ENCODE assay signal across 8 cellular contexts in genomic region chr4:139666735-139667266, GRCh38. TPM values are rescaled to one million over a fixed set of nuclear protein-coding genes. Genes with fewer than 3 reads are reported as not detected.
A peak's percentile ranks its signal among the peaks of the same experiment; 100 is the strongest.
DNase-seq lines count a peak whose midpoint lies in the region; TF ChIP-seq lines count a peak whose summit lies in the region.

No MANE protein-coding gene starts in this region.

- no peaks in the 10 kb centered on the region for H3K9me2 ChIP-seq in Karpas-422 (replicated peaks; ENCODE audit: insufficient read depth, low read length)

- peak overlapping the region; percentile 63 for H3K27ac ChIP-seq in Karpas-422 (ENCODE audit: low read length)
- H3K27ac ChIP-seq in endodermal cell (ENCODE audit: low read depth, low read length): no peak overlapping the region
- H3K27ac ChIP-seq in muscle layer of colon (ENCODE audit: low read depth, low read length): peak overlapping the region; percentile 86

- H3K79me2 ChIP-seq in Karpas-422 (ENCODE audit: low read length): peaks cover 49% of the 10 kb centered on the region

- no peaks in the 10 kb centered on the region for H4K20me1 ChIP-seq in Karpas-422 (ENCODE audit: insufficient read depth, low read depth, low read length)

- H3K27me3 Mint-ChIP-seq in endodermal cell (ENCODE audit: insufficient read depth): no peaks in the 10 kb centered on the region

- H3K4me2 ChIP-seq in Karpas-422 (ENCODE audit: low read depth, low read length, poor library complexity, severe bottlenecking): peak overlapping the region; percentile 98

- H3K9me3 Mint-ChIP-seq in endodermal cell: peaks cover 5% of the 10 kb centered on the region

- H3K9me3 ChIP-seq in Karpas-422 (ENCODE audit: low read length) (no peaks in the 10 kb centered on the region), endodermal cell (ENCODE audit: control insufficient read depth, low read length) (peaks cover 8% of the 10 kb centered on the region), muscle layer of colon (ENCODE audit: low read length) (no peaks in the 10 kb centered on the region)

- DNase-seq in Karpas-422 (peak; percentile 85), SKM-1 (lab: John Stamatoyannopoulos, UW; ENCODE audit: unreplicated experiment) (peak; percentile 34), endodermal cell (no peak), cortex of kidney (lab: John Stamatoyannopoulos, UW) (no peak), COLO829 (ENCODE audit: low spot score) (no peak), NCI-H1930 (lab: John Stamatoyannopoulos, UW) (no peak)

- H3K36me3 ChIP-seq in Karpas-422 (ENCODE audit: insufficient read depth, low read length): no peaks in the 10 kb centered on the region
- H3K36me3 ChIP-seq in endodermal cell (ENCODE audit: control insufficient read depth, insufficient read depth, low read length): peaks cover 5% of the 10 kb centered on the region
- H3K36me3 ChIP-seq in muscle layer of colon (ENCODE audit: insufficient read depth, low read length): no peaks in the 10 kb centered on the region

- peak overlapping the region; percentile 91 for H3K4me3 Mint-ChIP-seq in endodermal cell

- H3K27ac Mint-ChIP-seq in endodermal cell: peak overlapping the region; percentile 99

- peak overlapping the region; percentile 92 for H2AFZ ChIP-seq in Karpas-422 (ENCODE audit: low read length)

- peak overlapping the region; percentile 82 for H3K9ac ChIP-seq in Karpas-422 (ENCODE audit: low read length)
- H3K9ac ChIP-seq in endodermal cell (ENCODE audit: extremely low read depth, low read length, poor library complexity, severe bottlenecking): peak overlapping the region; percentile 91
- H3K9ac ChIP-seq in muscle layer of colon (ENCODE audit: low read length): peak overlapping the region; percentile 44

- TF ChIP-seq CTCF in endodermal cell (conservative IDR thresholded peaks at IDR 0.05): no peak

- 70 to 87% methylated on average over 10 to 11 of the region's 11 CpGs for WGBS in endodermal cell (ENCODE audit: insufficient coverage in 1 of 2, insufficient read length in 1 of 2), 2 experiments

- H3K4me3 ChIP-seq in GM08714 (ENCODE audit: low read length): peak overlapping the region; percentile 86
- peak overlapping the region; percentile 84 for H3K4me3 ChIP-seq in Karpas-422 (ENCODE audit: low read length)
- peak overlapping the region; percentile 94 for H3K4me3 ChIP-seq in endodermal cell (ENCODE audit: low read length)
- peak overlapping the region; percentile 71 to 73 for H3K4me3 ChIP-seq in muscle layer of colon (ENCODE audit: low read depth in 1 of 2, low read length in 2 of 2)

- H3K4me1 Mint-ChIP-seq in endodermal cell: peaks cover 62% of the 10 kb centered on the region

- peaks cover 6% of the 10 kb centered on the region for H3K36me3 Mint-ChIP-seq in endodermal cell (ENCODE audit: low read depth)

- H3K27me3 ChIP-seq in Karpas-422 (ENCODE audit: low read length): no peaks in the 10 kb centered on the region
- H3K27me3 ChIP-seq in endodermal cell (ENCODE audit: control insufficient read depth, insufficient read depth, low read length, poor library complexity, severe bottlenecking): no peaks in the 10 kb centered on the region
- H3K27me3 ChIP-seq in muscle layer of colon (ENCODE audit: control insufficient read depth in 1 of 2, insufficient read depth in 2 of 2, low read length in 2 of 2): no peaks in the 10 kb centered on the region

- H3K4me1 ChIP-seq in Karpas-422 (ENCODE audit: low read length) (peaks cover 25% of the 10 kb centered on the region), endodermal cell (ENCODE audit: control insufficient read depth, insufficient read depth, low read length) (peaks cover 18% of the 10 kb centered on the region), muscle layer of colon (ENCODE audit: insufficient read depth, low read length) (peaks cover 23% of the 10 kb centered on the region)

RNA-seq across cellular contexts. Expression of gene MGST2, which starts 1.2 kb away (rescaled TPM):
- total RNA-seq in Karpas-422 (2014; rRNA removed; shearing (Covaris generic); ENCODE audit: low replicate concordance): 34.7 and 55.8 TPM in 2 replicates
- total RNA-seq in endodermal cell: 100 to 1,000 TPM; 188 to 215 TPM
- polyA plus RNA-seq in endodermal cell (2013, experiment 1 of 2): 53.2 TPM
- 60.4 TPM for polyA plus RNA-seq in endodermal cell (2013, experiment 2 of 2)

Comparison
In these comparisons a context has a peak if more than half of its experiments do, and no peak if none do; other contexts are left out.
1. DNase-seq: peak in Karpas-422 (single experiment) and SKM-1 (single experiment); none in endodermal cell (single experiment), cortex of kidney (single experiment), COLO829 (single experiment) and NCI-H1930 (0 of 2).
2. Peak in every context shown above with its lines, with median percentiles within 50 percentile points of each other: H3K4me3 ChIP-seq and H3K9ac ChIP-seq.